1 cellular context compared by ENCODE assay signal in genomic region chr9:33718987-33719386, GRCh38.
TF ChIP-seq lines count a peak whose summit lies in the region.

No MANE protein-coding gene starts in this region.

TF ChIP-seq in SK-N-SH, 30 proteins besides CTCF, POLR2A, EP300 and RAD21 (continued from another document):
- TF ChIP-seq, protein P1, sequence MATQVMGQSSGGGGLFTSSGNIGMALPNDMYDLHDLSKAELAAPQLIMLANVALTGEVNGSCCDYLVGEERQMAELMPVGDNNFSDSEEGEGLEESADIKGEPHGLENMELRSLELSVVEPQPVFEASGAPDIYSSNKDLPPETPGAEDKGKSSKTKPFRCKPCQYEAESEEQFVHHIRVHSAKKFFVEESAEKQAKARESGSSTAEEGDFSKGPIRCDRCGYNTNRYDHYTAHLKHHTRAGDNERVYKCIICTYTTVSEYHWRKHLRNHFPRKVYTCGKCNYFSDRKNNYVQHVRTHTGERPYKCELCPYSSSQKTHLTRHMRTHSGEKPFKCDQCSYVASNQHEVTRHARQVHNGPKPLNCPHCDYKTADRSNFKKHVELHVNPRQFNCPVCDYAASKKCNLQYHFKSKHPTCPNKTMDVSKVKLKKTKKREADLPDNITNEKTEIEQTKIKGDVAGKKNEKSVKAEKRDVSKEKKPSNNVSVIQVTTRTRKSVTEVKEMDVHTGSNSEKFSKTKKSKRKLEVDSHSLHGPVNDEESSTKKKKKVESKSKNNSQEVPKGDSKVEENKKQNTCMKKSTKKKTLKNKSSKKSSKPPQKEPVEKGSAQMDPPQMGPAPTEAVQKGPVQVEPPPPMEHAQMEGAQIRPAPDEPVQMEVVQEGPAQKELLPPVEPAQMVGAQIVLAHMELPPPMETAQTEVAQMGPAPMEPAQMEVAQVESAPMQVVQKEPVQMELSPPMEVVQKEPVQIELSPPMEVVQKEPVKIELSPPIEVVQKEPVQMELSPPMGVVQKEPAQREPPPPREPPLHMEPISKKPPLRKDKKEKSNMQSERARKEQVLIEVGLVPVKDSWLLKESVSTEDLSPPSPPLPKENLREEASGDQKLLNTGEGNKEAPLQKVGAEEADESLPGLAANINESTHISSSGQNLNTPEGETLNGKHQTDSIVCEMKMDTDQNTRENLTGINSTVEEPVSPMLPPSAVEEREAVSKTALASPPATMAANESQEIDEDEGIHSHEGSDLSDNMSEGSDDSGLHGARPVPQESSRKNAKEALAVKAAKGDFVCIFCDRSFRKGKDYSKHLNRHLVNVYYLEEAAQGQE (IDR thresholded peaks at IDR 0.05; ENCODE audit: low read depth, low read length), result no peak
- TF ChIP-seq GABPA (IDR thresholded peaks at IDR 0.05; ENCODE audit: low read depth) (no peak), TEAD4 (IDR thresholded peaks at IDR 0.05; ENCODE audit: borderline replicate concordance, insufficient read depth) (no peak), SIN3A (IDR thresholded peaks at IDR 0.05; ENCODE audit: borderline replicate concordance, low read depth, low read length) (no peak), FOXJ3 (CRISPR knock-in tag; IDR thresholded peaks at IDR 0.05) (no peak)
